13 cellular contexts compared by ENCODE assay signal in the genomic region with DNA sequence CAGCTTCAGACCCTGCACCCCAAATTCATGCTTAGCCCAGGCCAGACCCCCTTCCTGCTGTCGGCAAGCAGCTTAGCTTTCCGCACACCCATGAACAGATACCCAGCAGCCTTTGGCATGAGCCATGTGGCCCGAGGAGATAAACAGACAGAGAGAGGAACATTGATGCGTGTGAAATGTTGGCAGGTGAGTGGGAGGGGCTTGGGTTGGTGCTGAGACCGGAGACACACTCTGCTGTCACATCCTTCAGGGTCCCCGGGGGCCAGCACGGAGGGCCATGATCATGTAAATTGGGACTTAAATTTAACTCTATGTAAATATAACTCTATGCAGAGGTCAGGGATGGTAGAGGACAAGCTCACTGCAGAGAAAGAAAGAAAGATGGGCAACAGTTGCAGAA. TPM values are rescaled to one million over a fixed set of nuclear protein-coding genes. Genes with fewer than 3 reads are reported as not detected.
DNase-seq lines count a peak whose midpoint lies in the region; ATAC-seq and TF ChIP-seq lines count a peak whose summit lies in the region.
"Had no signal": no experiment of that assay in that cellular context is flagged by ENCODE, and none has a peak within 500 bp of the region (broad histone marks: within the 10 kb centered on the region; RNA-seq: fewer than 3 reads in every experiment).

No MANE protein-coding gene starts in this region.

- no peaks in the 10 kb centered on the region; the same call in 1 of the 2 replicates for H3K27me3 Mint-ChIP-seq in WTC11 (ENCODE audit: low read depth)

- CTCF ChIA-PET in WTC11 (lab: Charles Lee): interaction anchor here (1.8 kb wide), 1 partner anchor 22 kb away, joined by 5 read pairs; no protein-coding TSS in a partner anchor

- DNase-seq in WTC11 (ENCODE audit: low spot score): no peak
- no peak for DNase-seq in kidney glomerular epithelial cell (lab: John Stamatoyannopoulos, UW)
- no peak for DNase-seq in head of caudate nucleus
- no peak for DNase-seq in DMS79 (lab: John Stamatoyannopoulos, UW)
- no peak for DNase-seq in NCI-H2196 (lab: John Stamatoyannopoulos, UW; ENCODE audit: unreplicated experiment)
- DNase-seq: CD4-positive, alpha-beta T cell; PC-3 had no signal

- H3K4me3 ChIP-seq in GM12875 (ENCODE audit: low read depth, low read length): peak overlapping the region; percentile 98

- no peak overlapping the region for H3K4me3 Mint-ChIP-seq in WTC11
- H3K4me3 Mint-ChIP-seq: CD4-positive, alpha-beta T cell had no signal

- ATAC-seq in GM19351 (IDR thresholded peaks at IDR 0.05; ENCODE audit: unreplicated experiment): peak; percentile 50
- peak; percentile 50 for ATAC-seq in HG02981 (IDR thresholded peaks at IDR 0.05; ENCODE audit: unreplicated experiment)
- ATAC-seq in WTC11: no peak
- ATAC-seq: PC-3 had no signal

- POLR2A ChIA-PET in WTC11 (lab: Charles Lee): no interaction called here

- no peaks in the 10 kb centered on the region for H3K36me3 Mint-ChIP-seq in WTC11

- H3K27ac Mint-ChIP-seq in WTC11: peak overlapping the region; percentile 86; the same call in 1 of the 2 replicates
- H3K27ac Mint-ChIP-seq: CD4-positive, alpha-beta T cell had no signal

- no peaks in the 10 kb centered on the region for H3K9me3 Mint-ChIP-seq in WTC11
- H3K9me3 Mint-ChIP-seq: CD4-positive, alpha-beta T cell had no signal

- peaks cover 13% of the 10 kb centered on the region for H3K4me1 Mint-ChIP-seq in WTC11

- no peak for TF ChIP-seq CTCF in GM12875 (IDR thresholded peaks at IDR 0.05; ENCODE audit: borderline replicate concordance, insufficient read depth, low read depth, low read length)
- TF ChIP-seq CTCF in WTC11 (IDR thresholded peaks at IDR 0.05): no peak

- intact Hi-C loops in head of caudate nucleus (cut with DNase I): no loop called here

TF ChIP-seq in WTC11, 78 proteins besides CTCF, POLR2A, EP300 and RAD21:
- no peak for TF ChIP-seq ZNF232 (CRISPR knock-in tag; IDR thresholded peaks at IDR 0.05)
- TF ChIP-seq ZBTB21 (CRISPR knock-in tag; IDR thresholded peaks at IDR 0.05; ENCODE audit: borderline replicate concordance): no peak
- TF ChIP-seq ZNF263 (CRISPR knock-in tag; IDR thresholded peaks at IDR 0.05; ENCODE audit: low read depth): no peak
- TF ChIP-seq, protein P1, sequence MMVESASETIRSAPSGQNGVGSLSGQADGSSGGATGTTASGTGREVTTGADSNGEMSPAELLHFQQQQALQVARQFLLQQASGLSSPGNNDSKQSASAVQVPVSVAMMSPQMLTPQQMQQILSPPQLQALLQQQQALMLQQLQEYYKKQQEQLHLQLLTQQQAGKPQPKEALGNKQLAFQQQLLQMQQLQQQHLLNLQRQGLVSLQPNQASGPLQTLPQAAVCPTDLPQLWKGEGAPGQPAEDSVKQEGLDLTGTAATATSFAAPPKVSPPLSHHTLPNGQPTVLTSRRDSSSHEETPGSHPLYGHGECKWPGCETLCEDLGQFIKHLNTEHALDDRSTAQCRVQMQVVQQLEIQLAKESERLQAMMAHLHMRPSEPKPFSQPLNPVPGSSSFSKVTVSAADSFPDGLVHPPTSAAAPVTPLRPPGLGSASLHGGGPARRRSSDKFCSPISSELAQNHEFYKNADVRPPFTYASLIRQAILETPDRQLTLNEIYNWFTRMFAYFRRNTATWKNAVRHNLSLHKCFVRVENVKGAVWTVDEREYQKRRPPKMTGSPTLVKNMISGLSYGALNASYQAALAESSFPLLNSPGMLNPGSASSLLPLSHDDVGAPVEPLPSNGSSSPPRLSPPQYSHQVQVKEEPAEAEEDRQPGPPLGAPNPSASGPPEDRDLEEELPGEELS (CRISPR knock-in tag; IDR thresholded peaks at IDR 0.05): no peak
- TF ChIP-seq, protein P2, sequence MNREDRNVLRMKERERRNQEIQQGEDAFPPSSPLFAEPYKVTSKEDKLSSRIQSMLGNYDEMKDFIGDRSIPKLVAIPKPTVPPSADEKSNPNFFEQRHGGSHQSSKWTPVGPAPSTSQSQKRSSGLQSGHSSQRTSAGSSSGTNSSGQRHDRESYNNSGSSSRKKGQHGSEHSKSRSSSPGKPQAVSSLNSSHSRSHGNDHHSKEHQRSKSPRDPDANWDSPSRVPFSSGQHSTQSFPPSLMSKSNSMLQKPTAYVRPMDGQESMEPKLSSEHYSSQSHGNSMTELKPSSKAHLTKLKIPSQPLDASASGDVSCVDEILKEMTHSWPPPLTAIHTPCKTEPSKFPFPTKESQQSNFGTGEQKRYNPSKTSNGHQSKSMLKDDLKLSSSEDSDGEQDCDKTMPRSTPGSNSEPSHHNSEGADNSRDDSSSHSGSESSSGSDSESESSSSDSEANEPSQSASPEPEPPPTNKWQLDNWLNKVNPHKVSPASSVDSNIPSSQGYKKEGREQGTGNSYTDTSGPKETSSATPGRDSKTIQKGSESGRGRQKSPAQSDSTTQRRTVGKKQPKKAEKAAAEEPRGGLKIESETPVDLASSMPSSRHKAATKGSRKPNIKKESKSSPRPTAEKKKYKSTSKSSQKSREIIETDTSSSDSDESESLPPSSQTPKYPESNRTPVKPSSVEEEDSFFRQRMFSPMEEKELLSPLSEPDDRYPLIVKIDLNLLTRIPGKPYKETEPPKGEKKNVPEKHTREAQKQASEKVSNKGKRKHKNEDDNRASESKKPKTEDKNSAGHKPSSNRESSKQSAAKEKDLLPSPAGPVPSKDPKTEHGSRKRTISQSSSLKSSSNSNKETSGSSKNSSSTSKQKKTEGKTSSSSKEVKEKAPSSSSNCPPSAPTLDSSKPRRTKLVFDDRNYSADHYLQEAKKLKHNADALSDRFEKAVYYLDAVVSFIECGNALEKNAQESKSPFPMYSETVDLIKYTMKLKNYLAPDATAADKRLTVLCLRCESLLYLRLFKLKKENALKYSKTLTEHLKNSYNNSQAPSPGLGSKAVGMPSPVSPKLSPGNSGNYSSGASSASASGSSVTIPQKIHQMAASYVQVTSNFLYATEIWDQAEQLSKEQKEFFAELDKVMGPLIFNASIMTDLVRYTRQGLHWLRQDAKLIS (CRISPR knock-in tag; IDR thresholded peaks at IDR 0.05; ENCODE audit: borderline replicate concordance): no peak
- no peak for TF ChIP-seq FOXK1 (CRISPR knock-in tag; IDR thresholded peaks at IDR 0.05)
- TF ChIP-seq NR2C2 (CRISPR knock-in tag; IDR thresholded peaks at IDR 0.05): no peak
- TF ChIP-seq TP53 (CRISPR knock-in tag; IDR thresholded peaks at IDR 0.05): no peak
- no peak for TF ChIP-seq ZNF416 (CRISPR knock-in tag; IDR thresholded peaks at IDR 0.05)
- no peak for TF ChIP-seq SOX15 (CRISPR knock-in tag; IDR thresholded peaks at IDR 0.05)
- TF ChIP-seq, protein P3, sequence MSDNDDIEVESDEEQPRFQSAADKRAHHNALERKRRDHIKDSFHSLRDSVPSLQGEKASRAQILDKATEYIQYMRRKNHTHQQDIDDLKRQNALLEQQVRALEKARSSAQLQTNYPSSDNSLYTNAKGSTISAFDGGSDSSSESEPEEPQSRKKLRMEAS (CRISPR knock-in tag; IDR thresholded peaks at IDR 0.05): no peak
- no peak for TF ChIP-seq FOXP1 (CRISPR knock-in tag; IDR thresholded peaks at IDR 0.05; ENCODE audit: borderline replicate concordance)
- no peak for TF ChIP-seq HMGA2 (CRISPR knock-in tag; IDR thresholded peaks at IDR 0.05)
- TF ChIP-seq NR3C1 (CRISPR knock-in tag; conservative IDR thresholded peaks at IDR 0.05; ENCODE audit: low read depth): no peak
- TF ChIP-seq, protein P4, sequence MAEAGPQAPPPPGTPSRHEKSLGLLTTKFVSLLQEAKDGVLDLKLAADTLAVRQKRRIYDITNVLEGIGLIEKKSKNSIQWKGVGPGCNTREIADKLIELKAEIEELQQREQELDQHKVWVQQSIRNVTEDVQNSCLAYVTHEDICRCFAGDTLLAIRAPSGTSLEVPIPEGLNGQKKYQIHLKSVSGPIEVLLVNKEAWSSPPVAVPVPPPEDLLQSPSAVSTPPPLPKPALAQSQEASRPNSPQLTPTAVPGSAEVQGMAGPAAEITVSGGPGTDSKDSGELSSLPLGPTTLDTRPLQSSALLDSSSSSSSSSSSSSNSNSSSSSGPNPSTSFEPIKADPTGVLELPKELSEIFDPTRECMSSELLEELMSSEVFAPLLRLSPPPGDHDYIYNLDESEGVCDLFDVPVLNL (CRISPR knock-in tag; IDR thresholded peaks at IDR 0.05; ENCODE audit: borderline replicate concordance, low read depth): no peak
- no peak for TF ChIP-seq RORB (CRISPR knock-in tag; IDR thresholded peaks at IDR 0.05)
- TF ChIP-seq, protein P5, sequence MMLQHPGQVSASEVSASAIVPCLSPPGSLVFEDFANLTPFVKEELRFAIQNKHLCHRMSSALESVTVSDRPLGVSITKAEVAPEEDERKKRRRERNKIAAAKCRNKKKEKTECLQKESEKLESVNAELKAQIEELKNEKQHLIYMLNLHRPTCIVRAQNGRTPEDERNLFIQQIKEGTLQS (CRISPR knock-in tag; conservative IDR thresholded peaks at IDR 0.05): no peak
- TF ChIP-seq, protein P6, sequence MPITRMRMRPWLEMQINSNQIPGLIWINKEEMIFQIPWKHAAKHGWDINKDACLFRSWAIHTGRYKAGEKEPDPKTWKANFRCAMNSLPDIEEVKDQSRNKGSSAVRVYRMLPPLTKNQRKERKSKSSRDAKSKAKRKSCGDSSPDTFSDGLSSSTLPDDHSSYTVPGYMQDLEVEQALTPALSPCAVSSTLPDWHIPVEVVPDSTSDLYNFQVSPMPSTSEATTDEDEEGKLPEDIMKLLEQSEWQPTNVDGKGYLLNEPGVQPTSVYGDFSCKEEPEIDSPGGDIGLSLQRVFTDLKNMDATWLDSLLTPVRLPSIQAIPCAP (CRISPR knock-in tag; IDR thresholded peaks at IDR 0.05): no peak
- TF ChIP-seq, protein P7, sequence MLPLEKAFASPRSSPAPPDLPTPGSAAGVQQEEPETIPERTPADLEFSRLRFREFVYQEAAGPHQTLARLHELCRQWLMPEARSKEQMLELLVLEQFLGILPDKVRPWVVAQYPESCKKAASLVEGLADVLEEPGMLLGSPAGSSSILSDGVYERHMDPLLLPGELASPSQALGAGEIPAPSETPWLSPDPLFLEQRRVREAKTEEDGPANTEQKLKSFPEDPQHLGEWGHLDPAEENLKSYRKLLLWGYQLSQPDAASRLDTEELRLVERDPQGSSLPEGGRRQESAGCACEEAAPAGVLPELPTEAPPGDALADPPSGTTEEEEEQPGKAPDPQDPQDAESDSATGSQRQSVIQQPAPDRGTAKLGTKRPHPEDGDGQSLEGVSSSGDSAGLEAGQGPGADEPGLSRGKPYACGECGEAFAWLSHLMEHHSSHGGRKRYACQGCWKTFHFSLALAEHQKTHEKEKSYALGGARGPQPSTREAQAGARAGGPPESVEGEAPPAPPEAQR (CRISPR knock-in tag; IDR thresholded peaks at IDR 0.05): no peak

RNA-seq across cellular contexts. Expression of a gene that starts 1.5 kb away (rescaled TPM):
- 0.28 to 1.1 TPM (median 0.55 TPM) in 3 replicates for total RNA-seq in WTC11 (2021)
- total RNA-seq: endothelial cell of umbilical vein had no signal

RNA-seq across cellular contexts. Expression of a gene that starts 17.2 kb away (rescaled TPM):
- total RNA-seq in WTC11 (2021): 0.07 TPM in 1 of 3 replicates, not detected in the others
- total RNA-seq: CD4-positive, alpha-beta T cell; endothelial cell of umbilical vein; H1; PC-3 had no signal

RNA-seq across cellular contexts. Expression of a gene that starts 27.8 kb away (rescaled TPM):
- not detected in 3 replicates for total RNA-seq in WTC11 (2021)
- total RNA-seq: CD4-positive, alpha-beta T cell; endothelial cell of umbilical vein; H1; kidney epithelial cell; PC-3 had no signal

RNA-seq across cellular contexts. Expression of a gene that starts 38.5 kb away (rescaled TPM):
- total RNA-seq in WTC11 (2021): 0.23 to 0.53 TPM (median 0.46 TPM) in 3 replicates
- total RNA-seq: CD4-positive, alpha-beta T cell; endothelial cell of umbilical vein; PC-3 had no signal

RNA-seq across cellular contexts. Expression of a gene that starts 40.4 kb away (rescaled TPM):
- not detected in 3 replicates for total RNA-seq in WTC11 (2021)
- total RNA-seq: endothelial cell of umbilical vein, H1, kidney epithelial cell, PC-3 had no signal
